ENCODE assay signal across 12 cellular contexts in genomic region chr1:21255943-21256320, GRCh38.
"Had no signal": no experiment of that assay in that cellular context is flagged by ENCODE, and none has a peak within 500 bp of the region (broad histone marks: within the 10 kb centered on the region; RNA-seq: fewer than 3 reads in every experiment).

No MANE protein-coding gene starts in this region.

- H2AFZ ChIP-seq: neural progenitor cell had no signal

- H3K4me2 ChIP-seq: neural progenitor cell had no signal

- H3K9me3 Mint-ChIP-seq: activated CD4-positive, alpha-beta T cell treated with anti-CD3 and anti-CD28 coated beads, Interleukin-2, amount 10 ng/mL, durations not matched to agents 7 days and 5 days; activated naive CD4-positive, alpha-beta T cell treated with anti-CD3 and anti-CD28 coated beads, Interleukin-2, amount 50 U/mL, for 24 hours; dendritic cell treated with granulocyte-macrophage colony-stimulating factor and Interleukin-4, amounts not matched to agents 40 ng/mL and 50 ng/mL, for 4 days; effector memory CD8-positive, alpha-beta T cell; naive B cell; neural progenitor cell; T-helper 2 cell treated with Interferon-gamma antibody and Interleukin-4, amounts not matched to agents 5 μg/mL and 100 μg/mL, for 36 hours; type B pancreatic cell had no signal

- H3K4me1 ChIP-seq: neural progenitor cell had no signal

- H3K4me3 Mint-ChIP-seq: activated CD4-positive, alpha-beta T cell treated with anti-CD3 and anti-CD28 coated beads, Interleukin-2, amount 10 ng/mL, durations not matched to agents 7 days and 5 days; activated naive CD4-positive, alpha-beta T cell treated with anti-CD3 and anti-CD28 coated beads, Interleukin-2, amount 50 U/mL, for 24 hours; dendritic cell treated with granulocyte-macrophage colony-stimulating factor and Interleukin-4, amounts not matched to agents 40 ng/mL and 50 ng/mL, for 4 days; effector memory CD8-positive, alpha-beta T cell; neural progenitor cell; T-helper 2 cell treated with Interferon-gamma antibody and Interleukin-4, amounts not matched to agents 5 μg/mL and 100 μg/mL, for 36 hours; type B pancreatic cell had no signal

- H3K4me3 ChIP-seq: heart right ventricle, neural progenitor cell, SJSA1 had no signal

- H3K9ac ChIP-seq: neural progenitor cell had no signal

- H3K36me3 ChIP-seq: neural progenitor cell had no signal

- H3K27ac ChIP-seq: brain microvascular endothelial cell, neural progenitor cell, SJSA1 had no signal

- H3K27ac Mint-ChIP-seq: activated CD4-positive, alpha-beta T cell treated with anti-CD3 and anti-CD28 coated beads, Interleukin-2, amount 10 ng/mL, durations not matched to agents 7 days and 5 days; dendritic cell treated with granulocyte-macrophage colony-stimulating factor and Interleukin-4, amounts not matched to agents 40 ng/mL and 50 ng/mL, for 4 days; T-helper 2 cell treated with Interferon-gamma antibody and Interleukin-4, amounts not matched to agents 5 μg/mL and 100 μg/mL, for 36 hours; type B pancreatic cell had no signal

- FAIRE-seq: frontal cortex had no signal

- H3K27me3 ChIP-seq: brain microvascular endothelial cell, heart right ventricle, neural progenitor cell, SJSA1 had no signal

- H3K27me3 Mint-ChIP-seq: activated CD4-positive, alpha-beta T cell treated with anti-CD3 and anti-CD28 coated beads, Interleukin-2, amount 10 ng/mL, durations not matched to agents 7 days and 5 days; activated naive CD4-positive, alpha-beta T cell treated with anti-CD3 and anti-CD28 coated beads, Interleukin-2, amount 50 U/mL, for 24 hours; effector memory CD8-positive, alpha-beta T cell; naive B cell; type B pancreatic cell had no signal

- H3K9me3 ChIP-seq: heart right ventricle, SJSA1 had no signal
